In genomic region chr10:58064714-58065528, GRCh38 we compare ENCODE assay signal across 9 cellular contexts.
DNase-seq lines count a peak whose midpoint lies in the region; ATAC-seq, FAIRE-seq and TF ChIP-seq lines count a peak whose summit lies in the region.
"Had no signal": no experiment of that assay in that cellular context is flagged by ENCODE, and none has a peak within 500 bp of the region (broad histone marks: within the 10 kb centered on the region; RNA-seq: fewer than 3 reads in every experiment).

No MANE protein-coding gene starts in this region.

- H3K9me3 Mint-ChIP-seq in activated CD8-positive, alpha-beta T cell treated with anti-CD3 and anti-CD28 coated beads for 36 hours = no peaks in the 10 kb centered on the region
- H3K9me3 Mint-ChIP-seq: naive thymus-derived CD8-positive, alpha-beta T cell had no signal

- 53 to 65% (median 61%) methylated on average over 4 of the region's 4 CpGs for WGBS in spleen, 5 donors

- TF ChIP-seq CTCF in AG10803 (conservative IDR thresholded peaks at IDR 0.05; ENCODE audit: low read length) (peak; percentile 96), GM10248 (IDR thresholded peaks at IDR 0.05; ENCODE audit: control extremely low read depth, extremely low read depth, low read depth, missing control alignments) (peak; percentile 46), spleen (IDR thresholded peaks at IDR 0.05 in 8 of 11, conservative IDR thresholded peaks at IDR 0.05 in 3 of 11) (peak in 8 of 11 experiments; percentile 10 to 42 (median 34))
- peak; percentile 69 for TF ChIP-seq CTCF in activated CD8-positive, alpha-beta T cell treated with anti-CD3 and anti-CD28 coated beads for 36 hours (IDR thresholded peaks at IDR 0.05)

- no peak overlapping the region for H3K4me3 ChIP-seq in AG10803 (ENCODE audit: low read length)
- no peak overlapping the region for H3K4me3 ChIP-seq in spleen

- intact Hi-C loops in activated CD8-positive, alpha-beta T cell treated with anti-CD3 and anti-CD28 coated beads for 36 hours (cut with micrococcal nuclease) = loop anchor here (10.0 kb wide), 1 partner anchor 730 kb away; no protein-coding TSS in a partner anchor
- intact Hi-C loops in spleen (cut with DNase I; ENCODE audit: low total_unique reads) = loop anchor here (10.0 kb wide), 1 partner anchor 730 kb away; no protein-coding TSS in a partner anchor

- TF ChIP-seq POLR2A in spleen (IDR thresholded peaks at IDR 0.05) = no peak
- no peak for TF ChIP-seq POLR2A in GM12892 (IDR thresholded peaks at IDR 0.05; ENCODE audit: low read depth, low read length)

- H3K27ac Mint-ChIP-seq in activated CD8-positive, alpha-beta T cell treated with anti-CD3 and anti-CD28 coated beads for 36 hours = no peak overlapping the region
- H3K27ac Mint-ChIP-seq: naive thymus-derived CD8-positive, alpha-beta T cell had no signal

- H3K27ac ChIP-seq in spleen = no peak overlapping the region

- peaks cover 23% of the 10 kb centered on the region for H3K27me3 Mint-ChIP-seq in activated CD8-positive, alpha-beta T cell treated with anti-CD3 and anti-CD28 coated beads for 36 hours

- no peak overlapping the region for H3K4me3 Mint-ChIP-seq in activated CD8-positive, alpha-beta T cell treated with anti-CD3 and anti-CD28 coated beads for 36 hours
- H3K4me3 Mint-ChIP-seq: naive thymus-derived CD8-positive, alpha-beta T cell had no signal

- POLR2A ChIA-PET in GM10248 (lab: Yijun Ruan, JAX) = no interaction called here
- POLR2A ChIA-PET in activated CD8-positive, alpha-beta T cell treated with anti-CD3 and anti-CD28 coated beads for 36 hours (lab: Charles Lee) = no interaction called here

- CTCF ChIA-PET in GM10248 (lab: Yijun Ruan, JAX) = interaction anchor here (0.7 to 1.6 kb wide), 4 partner anchors 10 to 480 kb away, joined by 3 read pairs; no protein-coding TSS in a partner anchor
- CTCF ChIA-PET in activated CD8-positive, alpha-beta T cell treated with anti-CD3 and anti-CD28 coated beads for 36 hours (lab: Charles Lee) = interaction anchor here (0.6 to 1.7 kb wide), 7 partner anchors 9 to 1207 kb away, joined by 3 to 4 read pairs (median 3); no protein-coding TSS in a partner anchor

- no peak for FAIRE-seq in GM12892 (lab: Jason Lieb, UNC)

- no peaks in the 10 kb centered on the region for H3K4me1 Mint-ChIP-seq in activated CD8-positive, alpha-beta T cell treated with anti-CD3 and anti-CD28 coated beads for 36 hours (ENCODE audit: low read depth)
- H3K4me1 Mint-ChIP-seq: naive thymus-derived CD8-positive, alpha-beta T cell had no signal

- DNase-seq in AG10803 (ENCODE audit: low read depth) (peak; percentile 61), GM10248 (ENCODE audit: extremely low spot score) (peak; percentile 28), M059J (ENCODE audit: low read depth) (peak; percentile 40), hepatic stellate cell (ENCODE audit: low spot score) (peak; percentile 17), spleen (no peak), GM12892 (ENCODE audit: insufficient read length) (no peak)
- DNase-seq in activated CD8-positive, alpha-beta T cell treated with anti-CD3 and anti-CD28 coated beads for 36 hours = peak; percentile 16

- no peaks in the 10 kb centered on the region for H3K9me3 ChIP-seq in spleen

- H3K36me3 ChIP-seq in spleen = no peaks in the 10 kb centered on the region

- peaks cover 0 to 5% (median 0%) of the 10 kb centered on the region in 7 donors for H3K27me3 ChIP-seq in spleen (replicated peaks in 1 of 7)

- no peaks in the 10 kb centered on the region for H3K4me1 ChIP-seq in spleen

- H3K36me3 Mint-ChIP-seq in activated CD8-positive, alpha-beta T cell treated with anti-CD3 and anti-CD28 coated beads for 36 hours (ENCODE audit: low read depth) = no peaks in the 10 kb centered on the region
- H3K36me3 Mint-ChIP-seq: naive thymus-derived CD8-positive, alpha-beta T cell had no signal

- no peak for ATAC-seq in activated CD8-positive, alpha-beta T cell treated with anti-CD3 and anti-CD28 coated beads for 36 hours
- no peak for ATAC-seq in HG03139 (IDR thresholded peaks at IDR 0.05; ENCODE audit: unreplicated experiment)
- ATAC-seq: naive thymus-derived CD8-positive, alpha-beta T cell had no signal

Comparison
In these comparisons a context has a peak if more than half of its experiments do, and no peak if none do; other contexts are left out.
1. DNase-seq: peak in AG10803 (single experiment), GM10248 (single experiment), M059J (single experiment), activated CD8-positive, alpha-beta T cell treated with anti-CD3 and anti-CD28 coated beads for 36 hours (single experiment) and hepatic stellate cell (single experiment); none in spleen (single experiment) and GM12892 (single experiment).
2. CTCF ChIP-seq: peak in every context shown above with its lines; median percentile 96 in AG10803; 69 in activated CD8-positive, alpha-beta T cell treated with anti-CD3 and anti-CD28 coated beads for 36 hours; 46 in GM10248; 34 in spleen.